Comparison of ENCODE assay signal across 16 cellular contexts in genomic region chr10:24184455-24184854, GRCh38.
A peak's percentile ranks its signal among the peaks of the same experiment; 100 is the strongest.
DNase-seq lines count a peak whose midpoint lies in the region; ATAC-seq and TF ChIP-seq lines count a peak whose summit lies in the region.
"Had no signal": no experiment of that assay in that cellular context is flagged by ENCODE, and none has a peak within 500 bp of the region (broad histone marks: within the 10 kb centered on the region; RNA-seq: fewer than 3 reads in every experiment).

No MANE protein-coding gene starts in this region.

- TF ChIP-seq RAD21 in Ishikawa (IDR thresholded peaks at IDR 0.05; ENCODE audit: low read depth), result no peak

- no peak for TF ChIP-seq CTCF in GM10266 (IDR thresholded peaks at IDR 0.05; ENCODE audit: control insufficient read depth, insufficient read depth, low read depth, missing control alignments)

- peak; percentile 29 for DNase-seq in DMS 273 (lab: John Stamatoyannopoulos, UW; ENCODE audit: unreplicated experiment)
- DNase-seq in DMS 273 treated with DMSO at 0.1 percent for 48 hours (lab: John Stamatoyannopoulos, UW), result no peak
- peak; percentile 24 for DNase-seq in left kidney (ENCODE audit: low read depth, low spot score)
- DNase-seq in GM10266 (ENCODE audit: extremely low spot score), result no peak
- DNase-seq in amniotic stem cell (lab: John Stamatoyannopoulos, UW), result no peak
- DNase-seq: AML-193; Caco-2; CD4-positive, alpha-beta T cell; DND-41; EL; GM23248; H7 had no signal

- ATAC-seq in GM19452 (IDR thresholded peaks at IDR 0.05; ENCODE audit: unreplicated experiment), result no peak
- ATAC-seq: A549, HCT116 had no signal

- TF ChIP-seq EP300 in Ishikawa (IDR thresholded peaks at IDR 0.05; ENCODE audit: borderline replicate concordance), result no peak

TF ChIP-seq in Ishikawa, 13 proteins besides CTCF, POLR2A, EP300 and RAD21:
- TF ChIP-seq NFIC (IDR thresholded peaks at IDR 0.05) (no peak), YY1 (IDR thresholded peaks at IDR 0.05; ENCODE audit: low read depth) (no peak), REST (IDR thresholded peaks at IDR 0.05; ENCODE audit: low read depth) (peak; percentile 49; the same call in 1 of the 2 replicates), CEBPB (IDR thresholded peaks at IDR 0.05) (no peak), TEAD4 (IDR thresholded peaks at IDR 0.05) (no peak)

Comparison
In these comparisons a context has a peak if more than half of its experiments do, and no peak if none do; other contexts are left out.
1. DNase-seq: peak in DMS 273 (single experiment) and left kidney (single experiment); none in DMS 273 treated with DMSO at 0.1 percent for 48 hours (single experiment), GM10266 (single experiment) and amniotic stem cell (single experiment).